In genomic region chr6:121811106-121811505, GRCh38 we compare ENCODE assay signal across 33 cellular contexts.
"Had no signal": no experiment of that assay in that cellular context is flagged by ENCODE, and none has a peak within 500 bp of the region (broad histone marks: within the 10 kb centered on the region; RNA-seq: fewer than 3 reads in every experiment).

No MANE protein-coding gene starts in this region.

- H3K36me3 ChIP-seq: brain microvascular endothelial cell, WERI-Rb-1 had no signal

- ATAC-seq: activated CD8-positive, alpha-beta memory T cell treated with anti-CD3 and anti-CD28 coated beads, Interleukin-2, amount 10 ng/mL, durations not matched to agents 7 days and 5 days; activated naive CD8-positive, alpha-beta T cell treated with anti-CD3 and anti-CD28 coated beads, Interleukin-2, amount 50 U/mL, for 24 hours; Right ventricle myocardium inferior had no signal

- H3K27me3 Mint-ChIP-seq: activated CD4-positive, alpha-beta memory T cell treated with anti-CD3 and anti-CD28 coated beads, Interleukin-2, amount 10 ng/mL, durations not matched to agents 7 days and 5 days; activated CD8-positive, alpha-beta memory T cell treated with anti-CD3 and anti-CD28 coated beads, Interleukin-2, amount 10 ng/mL, durations not matched to agents 7 days and 5 days; activated naive CD4-positive, alpha-beta T cell treated with anti-CD3 and anti-CD28 coated beads, Interleukin-2, amount 10 ng/mL, durations not matched to agents 7 days and 5 days; activated naive CD8-positive, alpha-beta T cell; activated naive CD8-positive, alpha-beta T cell treated with anti-CD3 and anti-CD28 coated beads, Interleukin-2, amount 50 U/mL, for 24 hours had no signal

- H3K4me3 ChIP-seq: PC-9 had no signal

- H2AFZ ChIP-seq: PC-9 had no signal

- H3K4me2 ChIP-seq: PC-9 had no signal

- H3K27ac ChIP-seq: brain microvascular endothelial cell, PC-9, RWPE1, WERI-Rb-1 had no signal

- H3K9me3 Mint-ChIP-seq: activated CD4-positive, alpha-beta memory T cell treated with anti-CD3 and anti-CD28 coated beads, Interleukin-2, amount 10 ng/mL, durations not matched to agents 7 days and 5 days; activated naive CD4-positive, alpha-beta T cell treated with anti-CD3 and anti-CD28 coated beads, Interleukin-2, amount 10 ng/mL, durations not matched to agents 7 days and 5 days; activated naive CD8-positive, alpha-beta T cell treated with anti-CD3 and anti-CD28 coated beads, Interleukin-2, amount 50 U/mL, for 24 hours had no signal

- H3K4me3 Mint-ChIP-seq: activated CD4-positive, alpha-beta memory T cell treated with anti-CD3 and anti-CD28 coated beads, Interleukin-2, amount 10 ng/mL, durations not matched to agents 7 days and 5 days; activated CD8-positive, alpha-beta memory T cell treated with anti-CD3 and anti-CD28 coated beads, Interleukin-2, amount 10 ng/mL, durations not matched to agents 7 days and 5 days; activated naive CD4-positive, alpha-beta T cell treated with anti-CD3 and anti-CD28 coated beads, Interleukin-2, amount 10 ng/mL, durations not matched to agents 7 days and 5 days; activated naive CD8-positive, alpha-beta T cell; activated naive CD8-positive, alpha-beta T cell treated with anti-CD3 and anti-CD28 coated beads, Interleukin-2, amount 50 U/mL, for 24 hours had no signal

- H3K36me3 Mint-ChIP-seq: activated CD8-positive, alpha-beta memory T cell treated with anti-CD3 and anti-CD28 coated beads, Interleukin-2, amount 10 ng/mL, durations not matched to agents 7 days and 5 days; activated naive CD4-positive, alpha-beta T cell treated with anti-CD3 and anti-CD28 coated beads, Interleukin-2, amount 10 ng/mL, durations not matched to agents 7 days and 5 days; activated naive CD8-positive, alpha-beta T cell had no signal

- H3K27ac Mint-ChIP-seq: activated CD4-positive, alpha-beta memory T cell treated with anti-CD3 and anti-CD28 coated beads, Interleukin-2, amount 10 ng/mL, durations not matched to agents 7 days and 5 days; activated CD8-positive, alpha-beta memory T cell treated with anti-CD3 and anti-CD28 coated beads, Interleukin-2, amount 10 ng/mL, durations not matched to agents 7 days and 5 days; activated naive CD4-positive, alpha-beta T cell treated with anti-CD3 and anti-CD28 coated beads, Interleukin-2, amount 10 ng/mL, durations not matched to agents 7 days and 5 days; activated naive CD8-positive, alpha-beta T cell; activated naive CD8-positive, alpha-beta T cell treated with anti-CD3 and anti-CD28 coated beads, Interleukin-2, amount 50 U/mL, for 24 hours had no signal

- H3K27me3 ChIP-seq: brain microvascular endothelial cell had no signal

- H3K4me1 Mint-ChIP-seq: activated CD4-positive, alpha-beta memory T cell treated with anti-CD3 and anti-CD28 coated beads, Interleukin-2, amount 10 ng/mL, durations not matched to agents 7 days and 5 days; activated CD8-positive, alpha-beta memory T cell treated with anti-CD3 and anti-CD28 coated beads, Interleukin-2, amount 10 ng/mL, durations not matched to agents 7 days and 5 days; activated naive CD4-positive, alpha-beta T cell treated with anti-CD3 and anti-CD28 coated beads, Interleukin-2, amount 10 ng/mL, durations not matched to agents 7 days and 5 days; activated naive CD8-positive, alpha-beta T cell treated with anti-CD3 and anti-CD28 coated beads, Interleukin-2, amount 50 U/mL, for 24 hours had no signal

- DNase-seq: activated CD4-positive, alpha-beta memory T cell treated with anti-CD3 and anti-CD28 coated beads, Interleukin-2, amount 10 ng/mL, durations not matched to agents 7 days and 5 days; activated CD4-positive, alpha-beta T cell treated with anti-CD3 and anti-CD28 coated beads for 1 hour; activated CD4-positive, alpha-beta T cell treated with anti-CD3 and anti-CD28 coated beads for 48 hours; activated CD4-positive, CD25-positive, alpha-beta regulatory T cell; activated CD8-positive, alpha-beta memory T cell treated with anti-CD3 and anti-CD28 coated beads for 24 hours; activated CD8-positive, alpha-beta memory T cell treated with anti-CD3 and anti-CD28 coated beads, Interleukin-2, amount 10 ng/mL, durations not matched to agents 7 days and 5 days; activated CD8-positive, alpha-beta memory T cell treated with anti-CD3 and anti-CD28 coated beads, Interleukin-2, amount 50 U/mL, for 48 hours; activated effector memory CD4-positive, alpha-beta T cell treated with Interleukin-2 at 50 U/mL for 16 hours; activated naive CD4-positive, alpha-beta T cell treated with anti-CD3 and anti-CD28 coated beads, Interleukin-2, amount 10 ng/mL, durations not matched to agents 7 days and 5 days; activated naive CD8-positive, alpha-beta T cell treated with anti-CD3 and anti-CD28 coated beads, Interleukin-2, amount 50 U/mL, for 24 hours; activated T-cell treated with anti-CD3 and anti-CD28 coated beads, Interleukin-2, amount 50 U/mL, for 48 hours; amniotic stem cell; aorta; brain microvascular endothelial cell; Karpas-422; KBM-7; NCI-H1105; NCI-H1436; NCI-H1694; NCI-H1930; NCI-H2081 treated with DMSO at 0.1 percent for 48 hours; NCI-H226; NCI-H524 treated with DMSO at 0.1 percent for 48 hours; NK-92 treated with Interleukin-12 subunit alpha and Interleukin-12 subunit beta, amount 100 ng/mL, for 24 hours; PC-9; SIG-M5; SW 1271; T-helper 1 cell; T1000; WERI-Rb-1 had no signal
